Comparison of ENCODE assay signal across 22 cellular contexts in the genomic region with DNA sequence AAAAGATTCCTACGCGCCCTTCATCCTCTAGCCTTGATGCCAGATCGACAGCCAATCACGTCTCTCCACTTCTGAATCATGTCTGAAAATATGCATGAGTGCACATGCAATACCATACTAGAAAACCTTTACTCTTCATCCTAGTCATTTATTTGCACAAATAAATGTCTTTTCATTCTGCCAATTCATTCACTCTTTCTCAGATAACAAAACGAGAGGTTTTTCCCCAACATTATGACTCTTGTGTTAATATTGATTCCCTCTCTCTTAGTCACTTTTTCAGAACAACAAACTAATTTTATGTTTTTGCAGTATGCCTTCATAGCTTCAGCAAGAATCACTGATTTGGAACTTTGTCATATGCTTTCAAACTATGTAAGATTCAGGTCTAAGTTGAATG.
"Had no signal": no experiment of that assay in that cellular context is flagged by ENCODE, and none has a peak within 500 bp of the region (broad histone marks: within the 10 kb centered on the region; RNA-seq: fewer than 3 reads in every experiment).

No MANE protein-coding gene starts in this region.

- H3K27ac ChIP-seq: coronary artery, epithelial cell of prostate, esophagus squamous epithelium, gastrocnemius medialis, left lung, lower lobe of right lung had no signal

- H3K27me3 ChIP-seq: esophagus squamous epithelium, gastrocnemius medialis, left lung had no signal

- ATAC-seq: effector memory CD8-positive, alpha-beta T cell; esophagus mucosa; gastrocnemius medialis; left cardiac atrium; left lung; left ventricle myocardium superior; lower lobe of right lung; mucosa of descending colon; naive thymus-derived CD8-positive, alpha-beta T cell had no signal

- H3K36me3 ChIP-seq: esophagus squamous epithelium, gastrocnemius medialis, left lung, lower lobe of right lung had no signal

- H3K4me3 ChIP-seq: coronary artery, esophagus squamous epithelium, gastrocnemius medialis, left lung, lower lobe of right lung, mucosa of descending colon had no signal

- H3K4me1 ChIP-seq: esophagus squamous epithelium, gastrocnemius medialis, left lung, lower lobe of right lung had no signal

- DNase-seq: dermis blood vessel endothelial cell; effector CD8-positive, alpha-beta T cell; effector memory CD8-positive, alpha-beta T cell; endodermal cell; erythroblast; esophagus squamous epithelium; foreskin melanocyte; gastrocnemius medialis; glutamatergic neuron; head of caudate nucleus; hippocampal formation; left cardiac atrium; left lung; left ventricle myocardium superior; lower lobe of right lung; mesenchymal stem cell; mucosa of descending colon; naive B cell; naive thymus-derived CD8-positive, alpha-beta T cell had no signal

- H3K9me3 ChIP-seq: esophagus squamous epithelium, gastrocnemius medialis, left lung, lower lobe of right lung, mucosa of descending colon had no signal
